34 cellular contexts compared by ENCODE assay signal in the genomic region with DNA sequence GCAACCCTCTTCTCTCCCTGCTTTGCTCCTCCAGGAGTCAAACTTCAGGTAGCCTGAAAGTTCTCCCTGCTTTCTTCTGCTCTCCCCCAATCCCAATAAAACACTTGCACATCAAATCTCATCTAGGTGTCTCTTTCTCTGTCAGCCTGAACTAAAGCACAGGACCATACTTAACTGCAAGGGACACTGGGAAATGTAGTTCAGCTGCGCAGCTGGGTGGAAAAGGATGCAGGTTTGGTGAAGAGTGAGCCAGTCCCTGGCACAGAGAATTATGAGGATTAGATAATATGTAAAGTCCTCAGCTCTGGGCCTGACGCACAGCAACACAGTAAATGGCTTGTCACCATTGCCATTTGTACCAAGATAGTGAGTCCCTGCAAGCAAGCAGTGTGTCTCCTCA. TPM values are rescaled to one million over a fixed set of nuclear protein-coding genes. Genes with fewer than 3 reads are reported as not detected.
"Had no signal": no experiment of that assay in that cellular context is flagged by ENCODE, and none has a peak within 500 bp of the region (broad histone marks: within the 10 kb centered on the region; RNA-seq: fewer than 3 reads in every experiment).

No MANE protein-coding gene starts in this region.

- H3K27ac ChIP-seq: adrenal gland, body of pancreas, brain microvascular endothelial cell, breast epithelium had no signal

- DNase-seq: activated B cell treated with CpG ODN at 0.5 μM for 24 hours; activated CD4-positive, alpha-beta memory T cell treated with anti-CD3 and anti-CD28 coated beads, Interleukin-2, amount 10 ng/mL, durations not matched to agents 7 days and 5 days; activated CD4-positive, alpha-beta T cell treated with anti-CD3 and anti-CD28 coated beads for 36 hours; activated CD4-positive, alpha-beta T cell treated with anti-CD3 and anti-CD28 coated beads for 48 hours; activated CD4-positive, alpha-beta T cell treated with anti-CD3 and anti-CD28 coated beads, Interleukin-2, amount 10 ng/mL, durations not matched to agents 7 days and 5 days; activated CD4-positive, alpha-beta T cell treated with anti-CD3 and anti-CD28 coated beads, Interleukin-2, amount 50 U/mL, for 48 hours; activated CD4-positive, CD25-positive, alpha-beta regulatory T cell treated with anti-CD3 and anti-CD28 coated beads, Interleukin-2, amount 50 U/mL, for 72 hours; activated CD8-positive, alpha-beta memory T cell treated with anti-CD3 and anti-CD28 coated beads for 24 hours; activated CD8-positive, alpha-beta memory T cell treated with anti-CD3 and anti-CD28 coated beads, Interleukin-2, amount 10 ng/mL, durations not matched to agents 7 days and 5 days; activated CD8-positive, alpha-beta memory T cell treated with anti-CD3 and anti-CD28 coated beads, Interleukin-2, amount 50 U/mL, for 48 hours; activated CD8-positive, alpha-beta T cell treated with anti-CD3 and anti-CD28 coated beads, Interleukin-2, amount 10 ng/mL, durations not matched to agents 7 days and 5 days; activated effector memory CD4-positive, alpha-beta T cell treated with Interleukin-2 at 50 U/mL for 16 hours; activated gamma-delta T cell; activated naive CD4-positive, alpha-beta T cell treated with anti-CD3 and anti-CD28 coated beads, Interleukin-2, amount 50 U/mL, for 16 hours; activated naive CD4-positive, alpha-beta T cell treated with Interleukin-2 at 50 U/mL for 16 hours; activated naive CD8-positive, alpha-beta T cell treated with anti-CD3 and anti-CD28 coated beads for 36 hours; activated T-cell treated with anti-CD3 and anti-CD28 coated beads, Interleukin-2, amount 50 U/mL, for 24 hours; activated T-cell treated with anti-CD3 and anti-CD28 coated beads, Interleukin-2, amount 50 U/mL, for 48 hours; adrenal gland; amniotic stem cell; aorta; body of pancreas; brain microvascular endothelial cell; central memory CD4-positive, alpha-beta T cell; T-helper 1 cell; T-helper 2 cell; T-helper 9 cell had no signal

- H3K4me3 ChIP-seq: adrenal gland, body of pancreas, breast epithelium had no signal

- H3K27me3 ChIP-seq: adrenal gland, body of pancreas, brain microvascular endothelial cell, breast epithelium had no signal

- H3K36me3 Mint-ChIP-seq: activated CD8-positive, alpha-beta memory T cell treated with anti-CD3 and anti-CD28 coated beads, Interleukin-2, amount 10 ng/mL, durations not matched to agents 7 days and 5 days; activated naive CD4-positive, alpha-beta T cell treated with anti-CD3 and anti-CD28 coated beads, Interleukin-2, amount 50 U/mL, for 72 hours; activated naive CD8-positive, alpha-beta T cell treated with anti-CD3 and anti-CD28 coated beads for 36 hours had no signal

- H3K9me3 Mint-ChIP-seq: activated B cell treated with CpG ODN at 0.5 μM for 24 hours; activated CD4-positive, alpha-beta memory T cell treated with anti-CD3 and anti-CD28 coated beads, Interleukin-2, amount 10 ng/mL, durations not matched to agents 7 days and 5 days; activated CD4-positive, alpha-beta T cell treated with anti-CD3 and anti-CD28 coated beads, Interleukin-2, amount 10 ng/mL, durations not matched to agents 7 days and 5 days; activated naive CD4-positive, alpha-beta T cell treated with anti-CD3 and anti-CD28 coated beads, Interleukin-2, amount 50 U/mL, for 72 hours; activated naive CD8-positive, alpha-beta T cell treated with anti-CD3 and anti-CD28 coated beads for 36 hours; activated T-cell treated with anti-CD3 and anti-CD28 coated beads, Interleukin-2, amount 50 U/mL, for 24 hours; activated T-helper 2 cell treated with anti-CD3 and anti-CD28 coated beads, Interferon-gamma antibody, Interleukin-2, Interleukin-4, amounts not matched to agents 10 μg/mL and 5 μg/mL and 100 μg/mL, durations not matched to agents 14 hours and 24 hours and 36 hours; T-helper 1 cell treated with Interleukin-12 subunit alpha and Interleukin-12 subunit beta and Interleukin-4 antibody, amounts not matched to agents 30 μg/mL and 1 μg/mL, for 36 hours; T-helper 2 cell treated with Interferon-gamma antibody and Interleukin-4, amounts not matched to agents 5 μg/mL and 100 μg/mL, for 36 hours had no signal

- H3K36me3 ChIP-seq: adrenal gland, brain microvascular endothelial cell, breast epithelium had no signal

- H3K4me1 ChIP-seq: adrenal gland, body of pancreas, breast epithelium had no signal

- ATAC-seq: activated CD4-positive, alpha-beta T cell treated with anti-CD3 and anti-CD28 coated beads for 36 hours; activated CD8-positive, alpha-beta memory T cell treated with anti-CD3 and anti-CD28 coated beads, Interleukin-2, amount 10 ng/mL, durations not matched to agents 7 days and 5 days; activated CD8-positive, alpha-beta T cell treated with anti-CD3 and anti-CD28 coated beads, Interleukin-2, amount 10 ng/mL, durations not matched to agents 7 days and 5 days; activated naive CD4-positive, alpha-beta T cell treated with anti-CD3 and anti-CD28 coated beads, Interleukin-2, amount 50 U/mL, for 72 hours; body of pancreas had no signal

- H3K9me3 ChIP-seq: adrenal gland, body of pancreas, breast epithelium had no signal

- H3K4me1 Mint-ChIP-seq: activated B cell treated with CpG ODN at 0.5 μM for 24 hours; activated CD4-positive, alpha-beta memory T cell treated with anti-CD3 and anti-CD28 coated beads, Interleukin-2, amount 10 ng/mL, durations not matched to agents 7 days and 5 days; activated CD4-positive, alpha-beta T cell treated with anti-CD3 and anti-CD28 coated beads for 36 hours; activated CD4-positive, alpha-beta T cell treated with anti-CD3 and anti-CD28 coated beads, Interleukin-2, amount 10 ng/mL, durations not matched to agents 7 days and 5 days; activated CD8-positive, alpha-beta memory T cell treated with anti-CD3 and anti-CD28 coated beads, Interleukin-2, amount 10 ng/mL, durations not matched to agents 7 days and 5 days; activated naive CD8-positive, alpha-beta T cell treated with anti-CD3 and anti-CD28 coated beads for 36 hours had no signal

- FAIRE-seq: astrocyte, TTC549 had no signal

- H3K27ac Mint-ChIP-seq: activated B cell treated with CpG ODN at 0.5 μM for 24 hours; activated CD4-positive, alpha-beta memory T cell treated with anti-CD3 and anti-CD28 coated beads, Interleukin-2, amount 10 ng/mL, durations not matched to agents 7 days and 5 days; activated CD4-positive, alpha-beta T cell treated with anti-CD3 and anti-CD28 coated beads for 36 hours; activated CD4-positive, alpha-beta T cell treated with anti-CD3 and anti-CD28 coated beads, Interleukin-2, amount 10 ng/mL, durations not matched to agents 7 days and 5 days; activated CD8-positive, alpha-beta memory T cell treated with anti-CD3 and anti-CD28 coated beads, Interleukin-2, amount 10 ng/mL, durations not matched to agents 7 days and 5 days; activated CD8-positive, alpha-beta T cell treated with anti-CD3 and anti-CD28 coated beads, Interleukin-2, amount 10 ng/mL, durations not matched to agents 7 days and 5 days; activated naive CD4-positive, alpha-beta T cell treated with anti-CD3 and anti-CD28 coated beads, Interleukin-2, amount 50 U/mL, for 72 hours; activated naive CD8-positive, alpha-beta T cell treated with anti-CD3 and anti-CD28 coated beads for 36 hours; activated T-cell treated with anti-CD3 and anti-CD28 coated beads, Interleukin-2, amount 50 U/mL, for 24 hours; activated T-helper 2 cell treated with anti-CD3 and anti-CD28 coated beads, Interferon-gamma antibody, Interleukin-2, Interleukin-4, amounts not matched to agents 10 μg/mL and 5 μg/mL and 100 μg/mL, durations not matched to agents 14 hours and 24 hours and 36 hours; T-helper 1 cell treated with Interleukin-12 subunit alpha and Interleukin-12 subunit beta and Interleukin-4 antibody, amounts not matched to agents 30 μg/mL and 1 μg/mL, for 36 hours; T-helper 2 cell treated with Interferon-gamma antibody and Interleukin-4, amounts not matched to agents 5 μg/mL and 100 μg/mL, for 36 hours had no signal

- H3K27me3 Mint-ChIP-seq: activated CD4-positive, alpha-beta memory T cell treated with anti-CD3 and anti-CD28 coated beads, Interleukin-2, amount 10 ng/mL, durations not matched to agents 7 days and 5 days; activated CD4-positive, alpha-beta T cell treated with anti-CD3 and anti-CD28 coated beads for 36 hours; activated CD4-positive, alpha-beta T cell treated with anti-CD3 and anti-CD28 coated beads, Interleukin-2, amount 10 ng/mL, durations not matched to agents 7 days and 5 days; activated CD8-positive, alpha-beta memory T cell treated with anti-CD3 and anti-CD28 coated beads, Interleukin-2, amount 10 ng/mL, durations not matched to agents 7 days and 5 days; activated naive CD8-positive, alpha-beta T cell treated with anti-CD3 and anti-CD28 coated beads for 36 hours; activated T-cell treated with anti-CD3 and anti-CD28 coated beads, Interleukin-2, amount 50 U/mL, for 24 hours had no signal

- H3K4me3 Mint-ChIP-seq: activated B cell treated with CpG ODN at 0.5 μM for 24 hours; activated CD4-positive, alpha-beta memory T cell treated with anti-CD3 and anti-CD28 coated beads, Interleukin-2, amount 10 ng/mL, durations not matched to agents 7 days and 5 days; activated CD4-positive, alpha-beta T cell treated with anti-CD3 and anti-CD28 coated beads for 36 hours; activated CD4-positive, alpha-beta T cell treated with anti-CD3 and anti-CD28 coated beads, Interleukin-2, amount 10 ng/mL, durations not matched to agents 7 days and 5 days; activated CD8-positive, alpha-beta memory T cell treated with anti-CD3 and anti-CD28 coated beads, Interleukin-2, amount 10 ng/mL, durations not matched to agents 7 days and 5 days; activated CD8-positive, alpha-beta T cell treated with anti-CD3 and anti-CD28 coated beads, Interleukin-2, amount 10 ng/mL, durations not matched to agents 7 days and 5 days; activated naive CD8-positive, alpha-beta T cell treated with anti-CD3 and anti-CD28 coated beads for 36 hours; activated T-cell treated with anti-CD3 and anti-CD28 coated beads, Interleukin-2, amount 50 U/mL, for 24 hours; T-helper 1 cell treated with Interleukin-12 subunit alpha and Interleukin-12 subunit beta and Interleukin-4 antibody, amounts not matched to agents 30 μg/mL and 1 μg/mL, for 36 hours; T-helper 2 cell treated with Interferon-gamma antibody and Interleukin-4, amounts not matched to agents 5 μg/mL and 100 μg/mL, for 36 hours had no signal

RNA-seq across cellular contexts. Expression of gene IRX3, which starts 29.5 kb away (rescaled TPM):
- total RNA-seq: activated B cell treated with CpG ODN at 0.5 μM for 24 hours; activated CD4-positive, alpha-beta T cell treated with anti-CD3 and anti-CD28 coated beads for 36 hours; activated CD4-positive, alpha-beta T cell treated with anti-CD3 and anti-CD28 coated beads, Interleukin-2, amount 10 ng/mL, durations not matched to agents 7 days and 5 days; activated CD8-positive, alpha-beta T cell treated with anti-CD3 and anti-CD28 coated beads, Interleukin-2, amount 10 ng/mL, durations not matched to agents 7 days and 5 days; activated naive CD4-positive, alpha-beta T cell treated with anti-CD3 and anti-CD28 coated beads, Interleukin-2, amount 50 U/mL, for 72 hours; activated naive CD8-positive, alpha-beta T cell treated with anti-CD3 and anti-CD28 coated beads for 36 hours had no signal
